In the genomic region with DNA sequence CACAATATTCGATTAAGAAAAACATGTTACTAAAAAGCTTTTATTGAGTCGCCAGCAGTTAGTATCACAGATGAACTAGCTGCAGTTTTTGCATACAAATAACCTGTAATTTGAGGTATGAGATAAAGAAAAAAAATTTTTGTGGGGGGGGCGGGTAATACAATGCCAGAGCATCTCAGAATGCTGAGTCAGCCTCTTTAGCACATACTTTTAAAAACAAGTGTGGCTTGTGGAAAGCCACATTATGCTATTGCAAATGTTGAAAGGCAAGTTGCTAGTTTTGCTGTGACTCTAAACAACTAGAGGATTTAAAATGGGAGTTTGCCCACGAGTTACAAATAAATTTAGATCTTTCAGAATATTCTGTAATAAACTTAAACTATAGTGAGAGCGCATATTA, we compare ENCODE assay signal across 4 cellular contexts. TPM values are rescaled to one million over a fixed set of nuclear protein-coding genes. Genes with fewer than 3 reads are reported as not detected.
"Had no signal": no experiment of that assay in that cellular context is flagged by ENCODE, and none has a peak within 500 bp of the region (broad histone marks: within the 10 kb centered on the region; RNA-seq: fewer than 3 reads in every experiment).

No MANE protein-coding gene starts in this region.

RNA-seq across cellular contexts. Expression of a gene that starts 2.1 kb away (rescaled TPM):
- total RNA-seq: activated CD8-positive, alpha-beta T cell treated with anti-CD3 and anti-CD28 coated beads, Interleukin-2, amount 10 ng/mL, durations not matched to agents 7 days and 5 days; ascending aorta; cardiac muscle cell; SJCRH30 had no signal
